Comparison of ENCODE assay signal across 8 cellular contexts in the genomic region with DNA sequence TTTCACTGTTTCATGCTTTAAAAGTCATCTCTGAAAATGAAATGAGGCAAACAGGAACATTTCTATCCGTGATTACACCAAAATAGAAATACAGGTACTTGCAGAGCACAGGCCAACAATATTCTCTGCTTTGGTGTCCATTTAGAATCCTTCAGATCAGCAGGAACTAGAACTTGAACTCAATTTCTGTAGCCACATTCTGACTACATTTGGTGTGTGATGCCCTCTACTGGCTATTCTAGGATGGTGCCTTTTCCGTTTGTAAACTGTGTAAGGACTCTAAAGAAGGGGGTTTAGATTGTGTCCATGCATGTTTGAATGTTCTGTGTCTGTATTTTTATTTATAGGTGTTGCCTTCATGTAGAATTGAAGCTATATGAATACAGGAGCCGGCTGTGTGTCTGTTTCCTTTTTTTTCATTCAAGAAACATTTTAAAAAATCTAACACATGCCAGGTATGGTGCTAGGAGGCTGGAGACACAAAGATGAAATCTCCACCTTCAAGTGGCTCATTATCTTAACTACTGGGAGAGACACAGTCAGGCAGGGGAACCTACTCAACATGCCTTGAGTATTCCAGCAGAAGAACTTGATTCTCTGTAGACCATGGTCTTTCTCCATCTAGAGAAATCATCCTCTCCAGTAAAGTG. TPM values are rescaled to one million over a fixed set of nuclear protein-coding genes. Genes with fewer than 3 reads are reported as not detected.
DNase-seq lines count a peak whose midpoint lies in the region; ATAC-seq and TF ChIP-seq lines count a peak whose summit lies in the region.

No MANE protein-coding gene starts in this region.

- TF ChIP-seq CTCF in H9 (conservative IDR thresholded peaks at IDR 0.05) (peak; percentile 94), adrenal gland (IDR thresholded peaks at IDR 0.05) (peak; percentile 74 to 92 (median 88)), heart right ventricle (IDR thresholded peaks at IDR 0.05) (peak; percentile 74 to 92 (median 90))

- H3K4me3 ChIP-seq in MG63: no peak overlapping the region
- no peak overlapping the region for H3K4me3 ChIP-seq in adrenal gland
- H3K4me3 ChIP-seq in heart right ventricle: no peak overlapping the region

- no peaks in the 10 kb centered on the region for H3K79me2 ChIP-seq in H9 (ENCODE audit: insufficient read depth, low read length)

- H4K8ac ChIP-seq in H9 (replicated peaks; ENCODE audit: insufficient read length, low read depth, low read length): no peak overlapping the region

- H2BK12ac ChIP-seq in H9 (ENCODE audit: insufficient read length, low read depth, low read length): no peak overlapping the region

- no peak for TF ChIP-seq POLR2A in adrenal gland (IDR thresholded peaks at IDR 0.05)

- H3K4me1 ChIP-seq in H9 (ENCODE audit: insufficient read depth, low read length): no peaks in the 10 kb centered on the region
- H3K4me1 ChIP-seq in adrenal gland (replicated peaks in 1 of 2): peaks cover 4 to 10% of the 10 kb centered on the region in 2 donors
- peaks cover 0 to 18% (median 0%) of the 10 kb centered on the region in 9 donors for H3K4me1 ChIP-seq in heart right ventricle

- no peak overlapping the region for H3K56ac ChIP-seq in H9 (ENCODE audit: insufficient read length, low read depth, low read length)

- H3K9me3 ChIP-seq in H9 (ENCODE audit: control insufficient read depth, low read depth, low read length): no peaks in the 10 kb centered on the region
- no peaks in the 10 kb centered on the region for H3K9me3 ChIP-seq in MG63
- no peaks in the 10 kb centered on the region for H3K9me3 ChIP-seq in adrenal gland (replicated peaks in 1 of 3)
- no peaks in the 10 kb centered on the region for H3K9me3 ChIP-seq in heart right ventricle

- H3K18ac ChIP-seq in H9 (ENCODE audit: insufficient read length, low read depth, low read length): no peak overlapping the region

- H3K4me1 Mint-ChIP-seq in H9: peaks cover 18 to 25% of the 10 kb centered on the region in 2 experiments

- H3K27ac ChIP-seq in H9 (ENCODE audit: insufficient read length, low read depth, low read length) (no peak overlapping the region), adrenal gland (no peak overlapping the region), heart right ventricle (no peak overlapping the region)

- no peaks in the 10 kb centered on the region for H3K27me3 Mint-ChIP-seq in H9 (ENCODE audit: low read depth)

- no peak overlapping the region for H3T11ph ChIP-seq in H9 (ENCODE audit: low read length)

- H3K27me3 ChIP-seq in H9 (ENCODE audit: insufficient read depth, low read length): no peaks in the 10 kb centered on the region
- no peaks in the 10 kb centered on the region for H3K27me3 ChIP-seq in MG63
- H3K27me3 ChIP-seq in adrenal gland: no peaks in the 10 kb centered on the region
- H3K27me3 ChIP-seq in heart right ventricle: no peaks in the 10 kb centered on the region

- ATAC-seq in heart right ventricle (peak; percentile 69 to 93 (median 90)), HG03469 (IDR thresholded peaks at IDR 0.05; ENCODE audit: unreplicated experiment) (no peak)

- no peak overlapping the region for H4K91ac ChIP-seq in H9 (ENCODE audit: insufficient read length, low read depth, low read length)

- H2BK120ac ChIP-seq in H9 (ENCODE audit: low read depth, low read length, poor library complexity, severe bottlenecking): no peak overlapping the region

- H4K5ac ChIP-seq in H9 (ENCODE audit: insufficient read length, low read depth, low read length): no peak overlapping the region

- WGBS in H9 (ENCODE audit: extremely low coverage, insufficient read length, low lambda C conversion rate): no CpG with 5 or more reads among the region's 3 CpGs
- 0 to 1% (median 0%) methylated on average over 3 of the region's 3 CpGs for WGBS in adrenal gland, 4 donors
- 0% methylated on average over 3 of the region's 3 CpGs for WGBS in heart right ventricle, 2 donors

- H3K27ac Mint-ChIP-seq in H9: no peak overlapping the region

- H3K36me3 Mint-ChIP-seq in H9 (ENCODE audit: insufficient read depth in 1 of 3, low read depth in 3 of 3): 0 out of 7 replicates have a peak, but pooled peaks cover 0 to 4% (median 0%) of the 10 kb centered on the region in 3 experiments

- H3K79me1 ChIP-seq in H9 (ENCODE audit: insufficient read depth, low read depth, low read length, poor library complexity, severe bottlenecking): no peaks in the 10 kb centered on the region

- H2BK5ac ChIP-seq in H9 (ENCODE audit: insufficient read length, low read length): no peak overlapping the region

- H3K4me2 ChIP-seq in H9 (ENCODE audit: insufficient read depth, insufficient read length, low read length): no peak overlapping the region

- no peaks in the 10 kb centered on the region for H3K23me2 ChIP-seq in H9 (ENCODE audit: insufficient read length, low read depth, low read length, poor library complexity, severe bottlenecking)

- no peak overlapping the region for H2AFZ ChIP-seq in H9 (ENCODE audit: low read length)

- H3K23ac ChIP-seq in H9 (ENCODE audit: insufficient read length, low read depth, low read length): no peak overlapping the region

- no peak overlapping the region for H2AK5ac ChIP-seq in H9 (ENCODE audit: insufficient read length, low read length)

- no peak overlapping the region for H3K4ac ChIP-seq in H9 (ENCODE audit: low read depth, low read length)

- peak; percentile 76 for DNase-seq in GM03348 (ENCODE audit: low spot score)
- DNase-seq in H9: peak; percentile 45
- peak; percentile 8 for DNase-seq in MG63
- DNase-seq in RPMI8226: peak; percentile 61
- DNase-seq in adrenal gland: peak; percentile 40 to 82 (median 65)
- DNase-seq in heart right ventricle: peak in 1 of 2 donors; percentile 64
- DNase-seq in renal cortical epithelial cell (ENCODE audit: low read depth): peak; percentile 80

- intact Hi-C loops in adrenal gland (cut with DNase I): loop anchor here (5.0 kb wide), 2 partner anchors 180 to 185 kb away; no protein-coding TSS in a partner anchor
- intact Hi-C loops in heart right ventricle (cut with DNase I): loop anchor here (1.0 to 10.0 kb wide), 9 partner anchors 142 to 1012 kb away; no protein-coding TSS in a partner anchor

- no peak overlapping the region for H2BK20ac ChIP-seq in H9 (ENCODE audit: low read depth, low read length, poor library complexity, severe bottlenecking)

- no peak overlapping the region for H3K9ac ChIP-seq in H9 (ENCODE audit: extremely low read depth, insufficient read length, low read length)

- no peaks in the 10 kb centered on the region for H3K9me3 Mint-ChIP-seq in H9

- H2BK15ac ChIP-seq in H9 (ENCODE audit: low read depth, low read length): no peak overlapping the region

- no peak overlapping the region for H3K14ac ChIP-seq in H9 (ENCODE audit: insufficient read depth, low read length)

- no peak overlapping the region for H3K4me3 Mint-ChIP-seq in H9

- no peaks in the 10 kb centered on the region for H4K20me1 ChIP-seq in H9 (ENCODE audit: control insufficient read depth, insufficient read depth, insufficient read length)

- H3K36me3 ChIP-seq in MG63 (no peaks in the 10 kb centered on the region), adrenal gland (replicated peaks in 1 of 2) (no peaks in the 10 kb centered on the region), heart right ventricle (no peaks in the 10 kb centered on the region)

RNA-seq across cellular contexts. Expression of gene ZNF326, which starts 7.6 kb away (rescaled TPM):
- 39.0 and 39.9 TPM in 2 replicates for total RNA-seq in H9 (2021)
- 1.1 and 1.4 TPM in 2 replicates for total RNA-seq in MG63 (2014; rRNA removed; shearing (Covaris generic); ENCODE audit: low replicate concordance)
- 10 to 100 TPM in 6 of 8 donors, 1 to 10 TPM in 2; 4.1 to 19.1 (median 14.6) TPM for total RNA-seq in adrenal gland
- polyA plus RNA-seq in adrenal gland: 10 to 100 TPM; 10.6 to 28.3 (median 18.3) TPM
- total RNA-seq in heart right ventricle: 10 to 100 TPM; 11.2 to 13.4 (median 11.6) TPM
- 10 to 100 TPM in 1 of 2 donors, 1 to 10 TPM in 1; 7.6 to 14.3 TPM for polyA plus RNA-seq in heart right ventricle
- total RNA-seq in renal cortical epithelial cell: 4.0 and 20.5 TPM in 2 replicates
